In the genomic region with DNA sequence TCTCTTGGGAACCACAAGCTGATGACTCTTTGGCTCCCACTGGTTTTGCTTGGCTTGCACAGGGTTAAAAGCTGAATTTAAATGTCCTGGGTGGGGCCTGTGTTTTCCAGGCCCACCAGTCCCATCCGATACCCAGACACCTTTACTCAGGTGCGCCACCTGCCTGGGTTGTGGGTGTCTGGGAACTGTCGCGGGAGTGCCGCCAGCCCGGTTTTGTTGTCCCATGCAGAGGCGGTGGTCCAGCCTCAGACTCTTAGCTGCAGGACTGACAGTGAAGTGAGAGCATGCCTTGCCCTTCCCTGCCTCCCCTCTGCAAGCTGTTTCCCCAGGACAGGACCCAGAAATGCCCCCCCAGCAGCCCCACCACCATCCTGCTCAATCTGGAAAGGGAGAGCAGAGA, we compare ENCODE assay signal across 16 cellular contexts.
"Had no signal": no experiment of that assay in that cellular context is flagged by ENCODE, and none has a peak within 500 bp of the region (broad histone marks: within the 10 kb centered on the region; RNA-seq: fewer than 3 reads in every experiment).

No MANE protein-coding gene starts in this region.

- H3K36me3 ChIP-seq: spleen had no signal

- H3K4me1 ChIP-seq: foreskin keratinocyte had no signal

- H3K27me3 ChIP-seq: foreskin keratinocyte had no signal

- DNase-seq: activated B cell treated with CpG ODN at 0.5 μM for 24 hours; activated CD4-positive, alpha-beta T cell treated with anti-CD3 and anti-CD28 coated beads, Interleukin-2, amount 10 ng/mL, durations not matched to agents 24 days and 14 days; activated naive CD4-positive, alpha-beta T cell treated with anti-CD3 and anti-CD28 coated beads for 36 hours; activated naive CD8-positive, alpha-beta T cell treated with anti-CD3 and anti-CD28 coated beads, Interleukin-2, amount 50 U/mL, for 24 hours; activated T-cell treated with anti-CD3 and anti-CD28 coated beads, Interleukin-2, amount 50 U/mL, for 24 hours; foreskin keratinocyte; glutamatergic neuron; hippocampal formation; kidney glomerular epithelial cell; natural killer cell; spleen; stimulated activated CD4-positive, alpha-beta T cell treated with anti-CD3 and anti-CD28 coated beads, Interleukin-4, amount 100 ng/mL, for 4 hours; stimulated activated naive B cell treated with anti-CD40 and anti-IgM and Interleukin-4, amounts not matched to agents 10 μg/mL and 1 μg/mL and 100 μg/mL, for 72 hours had no signal

- H3K4me3 ChIP-seq: dorsolateral prefrontal cortex, spleen had no signal

- H3K9me3 ChIP-seq: spleen had no signal

- ATAC-seq: activated CD8-positive, alpha-beta T cell treated with anti-CD3 and anti-CD28 coated beads, Interleukin-2, amount 10 ng/mL, durations not matched to agents 7 days and 5 days; activated naive CD8-positive, alpha-beta T cell treated with anti-CD3 and anti-CD28 coated beads, Interleukin-2, amount 50 U/mL, for 24 hours; foreskin keratinocyte; natural killer cell; stimulated activated naive B cell treated with anti-CD40 and anti-IgM and Interleukin-4, amounts not matched to agents 10 μg/mL and 1 μg/mL and 100 μg/mL, for 72 hours had no signal

- H3K27ac ChIP-seq: dorsolateral prefrontal cortex, epithelial cell of prostate, foreskin keratinocyte had no signal
